Comparison of ENCODE assay signal across 8 cellular contexts in the genomic region with DNA sequence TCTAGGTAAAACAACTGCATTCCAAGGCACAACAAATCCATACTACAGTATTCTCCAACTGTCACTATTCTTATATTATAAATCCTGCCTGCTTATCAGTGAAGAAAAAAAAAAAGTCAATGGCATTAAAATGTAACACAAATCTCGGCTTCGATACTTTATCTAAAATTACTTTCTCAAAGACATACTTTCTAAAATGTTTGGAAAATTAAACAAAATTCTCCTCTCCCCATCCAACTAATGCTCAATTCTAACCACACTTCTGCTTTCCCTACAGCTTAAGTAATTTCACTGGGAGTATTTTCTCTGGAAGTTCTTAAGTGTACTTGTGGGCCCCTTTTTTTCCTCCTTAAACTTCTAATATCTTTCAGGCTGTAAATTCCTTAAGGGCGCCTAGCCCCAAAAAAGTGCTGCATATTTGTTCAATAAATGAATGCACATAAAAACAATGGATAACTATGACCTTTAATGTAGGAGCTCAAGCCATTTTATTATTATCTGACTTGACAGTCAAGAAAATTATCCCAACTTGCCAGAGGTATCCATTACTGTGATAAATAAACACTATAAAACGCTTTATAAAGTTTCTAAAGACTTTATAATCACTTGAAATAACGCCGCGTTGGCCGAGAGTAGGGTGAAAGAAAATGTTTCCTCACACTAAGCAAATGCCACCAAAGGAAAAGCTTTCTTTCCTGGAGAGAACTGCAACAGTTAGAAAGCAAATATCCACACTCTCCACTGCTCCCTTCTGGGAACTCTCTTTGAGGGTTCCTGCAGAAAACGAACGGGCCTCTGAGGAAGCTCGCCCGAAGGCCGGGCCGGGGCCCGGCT. TPM values are rescaled to one million over a fixed set of nuclear protein-coding genes. Genes with fewer than 3 reads are reported as not detected.
A peak's percentile ranks its signal among the peaks of the same experiment; 100 is the strongest.
DNase-seq lines count a peak whose midpoint lies in the region; ATAC-seq and TF ChIP-seq lines count a peak whose summit lies in the region.

No MANE protein-coding gene starts in this region.

- no peak for TF ChIP-seq EP300 in esophagus muscularis mucosa (IDR thresholded peaks at IDR 0.05)

- intact Hi-C loops in esophagus muscularis mucosa (cut with DNase I), result loop anchor here (5.0 kb wide), 1 partner anchor 38 kb away; a partner anchor contains a TSS

- H3K27me3 ChIP-seq in esophagus muscularis mucosa (no peaks in the 10 kb centered on the region), parathyroid adenoma (ENCODE audit: control insufficient read depth, insufficient read depth, low read length) (no peaks in the 10 kb centered on the region)

- DNase-seq in NCI-H2107 treated with DMSO at 0.1 percent for 48 hours (lab: John Stamatoyannopoulos, UW; ENCODE audit: unreplicated experiment), result peak; percentile 4
- DNase-seq in NCI-H2107 (lab: John Stamatoyannopoulos, UW), result no peak
- DNase-seq in RKO (ENCODE audit: low spot score), result peak; percentile 56
- DNase-seq in esophagus muscularis mucosa (ENCODE audit: extremely low spot score), result no peak
- DNase-seq in NCI-H1930 (lab: John Stamatoyannopoulos, UW), result no peak

- H3K9ac ChIP-seq in parathyroid adenoma, result no peak overlapping the region

- H3K4me3 ChIP-seq in esophagus muscularis mucosa, result peak overlapping the region; percentile 82 to 98 (median 91)
- peak overlapping the region; percentile 94 for H3K4me3 ChIP-seq in parathyroid adenoma (ENCODE audit: low read depth, low read length)

- H3K4me2 ChIP-seq in parathyroid adenoma (ENCODE audit: low read length), result peak overlapping the region; percentile 64

- H3K27ac ChIP-seq in esophagus muscularis mucosa (replicated peaks in 1 of 4), result peak overlapping the region; percentile 89 to 95 (median 90)
- peak overlapping the region; percentile 61 for H3K27ac ChIP-seq in parathyroid adenoma

- H3K9me3 ChIP-seq in esophagus muscularis mucosa (no peaks in the 10 kb centered on the region), parathyroid adenoma (ENCODE audit: control insufficient read depth, low read length) (no peaks in the 10 kb centered on the region)

- no peak for TF ChIP-seq POLR2A in esophagus muscularis mucosa (IDR thresholded peaks at IDR 0.05; ENCODE audit: low read depth)

- H3K79me2 ChIP-seq in parathyroid adenoma, result peaks cover 24% of the 10 kb centered on the region

- peaks cover 21 to 55% (median 45%) of the 10 kb centered on the region in 4 donors for H3K4me1 ChIP-seq in esophagus muscularis mucosa
- peaks cover 3% of the 10 kb centered on the region for H3K4me1 ChIP-seq in parathyroid adenoma

- H2AFZ ChIP-seq in parathyroid adenoma, result peak overlapping the region; percentile 90

- no peak for TF ChIP-seq CTCF in esophagus muscularis mucosa (IDR thresholded peaks at IDR 0.05)
- no peak for TF ChIP-seq CTCF in parathyroid adenoma (IDR thresholded peaks at IDR 0.05)

- H3K36me3 ChIP-seq in esophagus muscularis mucosa (no peaks in the 10 kb centered on the region), parathyroid adenoma (ENCODE audit: control insufficient read depth, insufficient read depth, low read length) (no peaks in the 10 kb centered on the region)

- WGBS in esophagus muscularis mucosa, result 10% methylated on average over 10 of the region's 15 CpGs

- ATAC-seq in GM21576 (IDR thresholded peaks at IDR 0.05; ENCODE audit: unreplicated experiment), result no peak
- ATAC-seq in GM21737 (IDR thresholded peaks at IDR 0.05; ENCODE audit: unreplicated experiment), result no peak

RNA-seq across cellular contexts. Expression of a gene that starts 1.0 kb away (rescaled TPM):
- total RNA-seq in esophagus muscularis mucosa, result 10 to 100 TPM; 24.1 to 38.2 (median 28.2) TPM

RNA-seq across cellular contexts. Expression of a gene that starts 37.9 kb away (rescaled TPM):
- total RNA-seq in esophagus muscularis mucosa, result 10 to 100 TPM; 27.8 to 41.1 (median 32.2) TPM

Comparison
In these comparisons a context has a peak if more than half of its experiments do, and no peak if none do; other contexts are left out.
1. DNase-seq: peak in NCI-H2107 treated with DMSO at 0.1 percent for 48 hours (single experiment) and RKO (single experiment); none in NCI-H2107 (single experiment), esophagus muscularis mucosa (single experiment) and NCI-H1930 (0 of 2).